8 cellular contexts compared by ENCODE assay signal in the genomic region with DNA sequence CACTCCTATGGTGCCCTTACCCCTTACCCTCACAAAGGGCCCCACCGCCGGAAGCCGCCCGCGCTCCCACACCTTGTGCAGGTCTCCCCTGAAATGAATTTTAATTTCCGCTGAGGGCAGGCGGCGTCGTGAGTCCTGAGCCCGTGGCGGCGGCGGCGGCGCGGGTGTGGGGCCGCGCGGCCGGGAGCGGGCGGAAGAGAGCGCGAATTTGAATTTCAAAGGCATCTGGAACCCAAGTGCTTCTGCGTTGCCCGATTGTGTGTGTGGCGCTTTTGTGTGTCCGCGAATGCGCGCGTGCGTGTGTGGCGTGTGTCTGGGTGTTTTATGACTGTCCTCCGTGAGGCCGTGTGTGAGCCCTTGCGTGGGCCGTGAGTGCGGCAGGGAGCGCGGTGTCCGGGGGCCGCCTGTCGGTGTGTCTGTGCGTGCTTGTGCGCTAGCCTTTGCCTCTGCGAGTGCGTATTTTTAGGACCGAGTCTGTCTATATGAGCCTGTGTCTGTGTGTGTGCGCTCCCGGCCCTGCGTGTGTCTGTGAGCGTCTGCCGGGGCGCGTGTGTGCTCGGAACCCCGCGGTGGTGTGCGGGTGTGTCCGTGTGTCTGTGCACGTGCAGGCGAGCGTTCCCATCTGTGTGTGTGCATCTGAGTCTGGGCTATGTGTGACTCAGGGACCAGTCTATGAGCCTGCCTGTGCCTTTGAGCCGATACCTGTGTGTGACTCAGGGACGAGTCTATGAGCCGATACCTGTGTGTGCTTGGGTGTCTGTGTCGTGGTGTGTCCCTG. TPM values are rescaled to one million over a fixed set of nuclear protein-coding genes. Genes with fewer than 3 reads are reported as not detected.
A peak's percentile ranks its signal among the peaks of the same experiment; 100 is the strongest.
DNase-seq lines count a peak whose midpoint lies in the region; ATAC-seq and TF ChIP-seq lines count a peak whose summit lies in the region.

No MANE protein-coding gene starts in this region.

- H3K36me3 Mint-ChIP-seq in naive thymus-derived CD8-positive, alpha-beta T cell, result no peaks in the 10 kb centered on the region

- peak; percentile 28 for DNase-seq in activated gamma-delta T cell treated with Interleukin-2 at 50 U/mL for 16 hours
- DNase-seq in activated gamma-delta T cell (lab: John Stamatoyannopoulos, UW), result no peak
- peak; percentile 23 for DNase-seq in central memory CD4-positive, alpha-beta T cell
- peak in 8 of 10 donors; percentile 16 to 52 (median 34) for DNase-seq in naive thymus-derived CD8-positive, alpha-beta T cell
- DNase-seq in upper lobe of right lung, result no peak
- DNase-seq in NCI-H2171 treated with DMSO at 0.1 percent for 48 hours (lab: John Stamatoyannopoulos, UW), result no peak
- no peak for DNase-seq in GM10248 (ENCODE audit: extremely low spot score)

- H3K9me3 ChIP-seq in upper lobe of right lung, result no peaks in the 10 kb centered on the region

- H3K9me3 Mint-ChIP-seq in naive thymus-derived CD8-positive, alpha-beta T cell, result no peaks in the 10 kb centered on the region

- H3K4me3 ChIP-seq in upper lobe of right lung, result peak overlapping the region; percentile 8

- peaks cover 53% of the 10 kb centered on the region for H3K27me3 ChIP-seq in upper lobe of right lung

- H3K27ac ChIP-seq in upper lobe of right lung, result no peak overlapping the region

- CTCF ChIA-PET in GM10248 (lab: Yijun Ruan, JAX), result no interaction called here

- H3K4me3 Mint-ChIP-seq in naive thymus-derived CD8-positive, alpha-beta T cell, result peak overlapping the region; percentile 83 to 96 (median 92)

- ATAC-seq in naive thymus-derived CD8-positive, alpha-beta T cell, result peak; percentile 72 to 76
- ATAC-seq in upper lobe of right lung (peak; percentile 6), HG03439 (IDR thresholded peaks at IDR 0.05; ENCODE audit: unreplicated experiment) (no peak)

- peaks cover 25 to 48% (median 42%) of the 10 kb centered on the region in 4 donors for H3K4me1 Mint-ChIP-seq in naive thymus-derived CD8-positive, alpha-beta T cell

- peaks cover 11% of the 10 kb centered on the region for H3K4me1 ChIP-seq in upper lobe of right lung

- H3K27ac Mint-ChIP-seq in naive thymus-derived CD8-positive, alpha-beta T cell, result peak overlapping the region; percentile 34 to 96 (median 86)

- POLR2A ChIA-PET in naive thymus-derived CD8-positive, alpha-beta T cell (lab: Charles Lee), result no interaction called here
- POLR2A ChIA-PET in GM10248 (lab: Yijun Ruan, JAX), result no interaction called here

- H3K36me3 ChIP-seq in upper lobe of right lung, result no peaks in the 10 kb centered on the region

- intact Hi-C loops in upper lobe of right lung (cut with DNase I), result no loop called here

- H3K27me3 Mint-ChIP-seq in naive thymus-derived CD8-positive, alpha-beta T cell, result peaks cover 15 to 36% (median 26%) of the 10 kb centered on the region in 5 donors

- no peak for TF ChIP-seq CTCF in upper lobe of right lung (IDR thresholded peaks at IDR 0.05)
- no peak for TF ChIP-seq CTCF in GM10248 (IDR thresholded peaks at IDR 0.05; ENCODE audit: control extremely low read depth, extremely low read depth, low read depth, missing control alignments)

RNA-seq across cellular contexts. Expression of gene ADGRB2, which starts 7.9 kb away (rescaled TPM):
- total RNA-seq in naive thymus-derived CD8-positive, alpha-beta T cell, result under 1 TPM in 1 of 2 experiments, not detected in 1; 0.18 TPM
- under 1 TPM in 2 of 3 donors, not detected in 1; 0.05 to 0.10 TPM for polyA plus RNA-seq in naive thymus-derived CD8-positive, alpha-beta T cell
- 0.69 TPM for total RNA-seq in upper lobe of right lung

RNA-seq across cellular contexts. Expression of gene SPOCD1, which starts 43.7 kb away (rescaled TPM):
- under 1 TPM in 1 of 2 experiments, not detected in 1; 0.36 TPM for total RNA-seq in naive thymus-derived CD8-positive, alpha-beta T cell
- not detected for polyA plus RNA-seq in naive thymus-derived CD8-positive, alpha-beta T cell
- 31.4 TPM for total RNA-seq in upper lobe of right lung

Comparison
In these comparisons a context has a peak if more than half of its experiments do, and no peak if none do; other contexts are left out.
1. DNase-seq: peak in activated gamma-delta T cell treated with Interleukin-2 at 50 U/mL for 16 hours (single experiment), central memory CD4-positive, alpha-beta T cell (single experiment) and naive thymus-derived CD8-positive, alpha-beta T cell (8 of 10); none in activated gamma-delta T cell (single experiment), upper lobe of right lung (single experiment), NCI-H2171 treated with DMSO at 0.1 percent for 48 hours (single experiment) and GM10248 (single experiment).
2. RNA of gene SPOCD1, which starts 43.7 kb away (total RNA-seq): 31.4 TPM in upper lobe of right lung (single experiment); 0.36 TPM in naive thymus-derived CD8-positive, alpha-beta T cell; every median in the first group is over 10 times any median in the second.